25 cellular contexts compared by ENCODE assay signal in genomic region chrX:9249452-9249851, GRCh38.
"Had no signal": no experiment of that assay in that cellular context is flagged by ENCODE, and none has a peak within 500 bp of the region (broad histone marks: within the 10 kb centered on the region; RNA-seq: fewer than 3 reads in every experiment).

No MANE protein-coding gene starts in this region.

- H3K4me3 Mint-ChIP-seq: naive thymus-derived CD8-positive, alpha-beta T cell; stimulated activated effector memory CD8-positive, alpha-beta T cell treated with anti-CD3 and anti-CD28 coated beads, Interleukin-12 subunit alpha, Interleukin-12 subunit beta, amount 100 ng/mL, for 72 hours had no signal

- H3K27me3 ChIP-seq: esophagus muscularis mucosa, ovary, sigmoid colon, tibial nerve, upper lobe of left lung had no signal

- H3K4me1 ChIP-seq: esophagus muscularis mucosa, gastrocnemius medialis, psoas muscle, sigmoid colon, tibial nerve, upper lobe of left lung had no signal

- ATAC-seq: gastrocnemius medialis; left lobe of liver; naive thymus-derived CD8-positive, alpha-beta T cell; psoas muscle; right cardiac atrium; stimulated activated effector memory CD8-positive, alpha-beta T cell treated with anti-CD3 and anti-CD28 coated beads, Interleukin-12 subunit alpha, Interleukin-12 subunit beta, amount 100 ng/mL, for 72 hours had no signal

- H3K4me3 ChIP-seq: coronary artery, esophagus muscularis mucosa, gastrocnemius medialis, ovary, psoas muscle, sigmoid colon, thoracic aorta, tibial nerve, upper lobe of left lung had no signal

- DNase-seq: dermis blood vessel endothelial cell; effector memory CD4-positive, alpha-beta T cell; foreskin fibroblast; gastrocnemius medialis; head of caudate nucleus; kidney; mesendoderm; midbrain; naive thymus-derived CD8-positive, alpha-beta T cell; occipital lobe; ovary; posterior cingulate gyrus; psoas muscle; right cardiac atrium; sigmoid colon; stimulated activated CD4-positive, alpha-beta T cell treated with anti-CD3 and anti-CD28 coated beads, Interleukin-2, amount 100 ng/mL, for 24 hours; stimulated activated CD4-positive, alpha-beta T cell treated with anti-CD3 and anti-CD28 coated beads, Interleukin-4, amount 100 ng/mL, for 24 hours; stimulated activated naive CD4-positive, alpha-beta T cell treated with Interleukin-2 at 50 U/mL for 16 hours; upper lobe of left lung had no signal

- H3K27ac Mint-ChIP-seq: naive thymus-derived CD8-positive, alpha-beta T cell; stimulated activated effector memory CD8-positive, alpha-beta T cell treated with anti-CD3 and anti-CD28 coated beads, Interleukin-12 subunit alpha, Interleukin-12 subunit beta, amount 100 ng/mL, for 72 hours had no signal

- H3K27me3 Mint-ChIP-seq: naive thymus-derived CD8-positive, alpha-beta T cell had no signal

- H3K4me1 Mint-ChIP-seq: stimulated activated effector memory CD8-positive, alpha-beta T cell treated with anti-CD3 and anti-CD28 coated beads, Interleukin-12 subunit alpha, Interleukin-12 subunit beta, amount 100 ng/mL, for 72 hours had no signal

- H3K9me3 ChIP-seq: esophagus muscularis mucosa, gastrocnemius medialis, ovary, psoas muscle, sigmoid colon, thoracic aorta, tibial nerve, upper lobe of left lung had no signal

- H3K36me3 ChIP-seq: esophagus muscularis mucosa, gastrocnemius medialis, ovary, sigmoid colon, thoracic aorta, tibial nerve, upper lobe of left lung had no signal

- H3K9me3 Mint-ChIP-seq: naive thymus-derived CD8-positive, alpha-beta T cell; stimulated activated effector memory CD8-positive, alpha-beta T cell treated with anti-CD3 and anti-CD28 coated beads, Interleukin-12 subunit alpha, Interleukin-12 subunit beta, amount 100 ng/mL, for 72 hours had no signal

- H3K27ac ChIP-seq: coronary artery, esophagus muscularis mucosa, gastrocnemius medialis, ovary, psoas muscle, sigmoid colon, thoracic aorta, tibial nerve, upper lobe of left lung had no signal

- H3K36me3 Mint-ChIP-seq: naive thymus-derived CD8-positive, alpha-beta T cell; stimulated activated effector memory CD8-positive, alpha-beta T cell treated with anti-CD3 and anti-CD28 coated beads, Interleukin-12 subunit alpha, Interleukin-12 subunit beta, amount 100 ng/mL, for 72 hours had no signal
